ENCODE assay signal across 22 cellular contexts in the genomic region with DNA sequence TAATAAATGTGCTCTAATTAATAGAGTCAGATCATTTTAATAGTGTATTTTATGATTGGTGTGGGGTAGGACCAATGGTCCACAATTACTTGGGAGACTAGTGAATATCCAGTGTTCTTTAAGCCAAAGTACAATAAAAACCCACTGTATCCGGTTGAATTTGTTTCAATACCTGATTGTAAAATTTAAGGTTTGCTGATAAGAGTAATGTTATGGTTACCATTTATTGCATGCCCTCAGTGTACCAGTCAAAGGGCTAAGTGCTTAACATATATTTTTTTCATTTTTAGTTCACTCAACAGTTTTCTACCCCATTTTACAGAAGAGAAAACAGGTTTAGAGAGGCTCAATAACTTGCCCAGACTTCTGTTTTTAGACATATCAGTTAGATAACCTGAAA.
DNase-seq lines count a peak whose midpoint lies in the region; ATAC-seq, FAIRE-seq and TF ChIP-seq lines count a peak whose summit lies in the region.
"Had no signal": no experiment of that assay in that cellular context is flagged by ENCODE, and none has a peak within 500 bp of the region (broad histone marks: within the 10 kb centered on the region; RNA-seq: fewer than 3 reads in every experiment).

No MANE protein-coding gene starts in this region.

- H3K36me3 Mint-ChIP-seq in Caco-2 (ENCODE audit: insufficient read depth, unreplicated experiment) = peaks cover 17% of the 10 kb centered on the region
- H3K36me3 Mint-ChIP-seq in astrocyte (ENCODE audit: low read depth, unreplicated experiment) = peaks cover 1% of the 10 kb centered on the region
- no peaks in the 10 kb centered on the region for H3K36me3 Mint-ChIP-seq in neural progenitor cell

- TF ChIP-seq RAD21 in neural cell (conservative IDR thresholded peaks at IDR 0.05) = no peak

- H3K9me2 ChIP-seq in neural cell (ENCODE audit: insufficient read depth, low read length) (no peaks in the 10 kb centered on the region), PC-9 (ENCODE audit: insufficient read depth) (no peaks in the 10 kb centered on the region)

- 0 out of 2 replicates have a peak, but pooled peaks cover 3% of the 10 kb centered on the region for H3K4me1 ChIP-seq in Caco-2
- peaks cover 9% of the 10 kb centered on the region for H3K4me1 ChIP-seq in astrocyte (ENCODE audit: insufficient read depth, low read length)
- peaks cover 20% of the 10 kb centered on the region for H3K4me1 ChIP-seq in PC-9 (replicated peaks; ENCODE audit: insufficient read depth)
- peaks cover 7% of the 10 kb centered on the region for H3K4me1 ChIP-seq in neural progenitor cell
- H3K4me1 ChIP-seq: BLaER1 had no signal

- POLR2A ChIA-PET in Caco-2 (lab: Charles Lee) = no interaction called here
- POLR2A ChIA-PET in PC-9 (lab: Charles Lee; ENCODE audit: unreplicated experiment) = no interaction called here

- peaks cover 8% of the 10 kb centered on the region for H3K4me1 Mint-ChIP-seq in Caco-2 (ENCODE audit: low read depth, unreplicated experiment)
- peaks cover 20% of the 10 kb centered on the region for H3K4me1 Mint-ChIP-seq in astrocyte (ENCODE audit: low read depth, unreplicated experiment)
- H3K4me1 Mint-ChIP-seq in neural progenitor cell = peaks cover 17% of the 10 kb centered on the region
- H3K4me1 Mint-ChIP-seq: GM23338 had no signal

- H3K9me3 ChIP-seq in Caco-2 (no peaks in the 10 kb centered on the region), astrocyte (ENCODE audit: insufficient read depth, low read depth, low read length) (no peaks in the 10 kb centered on the region), neural cell (ENCODE audit: low read length) (no peaks in the 10 kb centered on the region), PC-9 (ENCODE audit: insufficient read depth, low read depth) (no peaks in the 10 kb centered on the region), neural progenitor cell (ENCODE audit: low read depth) (no peaks in the 10 kb centered on the region)
- H3K9me3 ChIP-seq: BLaER1 had no signal

- TF ChIP-seq EP300 in neural cell (conservative IDR thresholded peaks at IDR 0.05; ENCODE audit: poor library complexity, severe bottlenecking) = no peak

- H3K79me2 ChIP-seq in astrocyte (ENCODE audit: insufficient read depth, low read length) (peaks cover 3% of the 10 kb centered on the region), neural cell (replicated peaks; ENCODE audit: insufficient read depth, low read length) (peaks cover 3% of the 10 kb centered on the region), PC-9 (ENCODE audit: low read depth) (0 out of 2 replicates have a peak, but pooled peaks cover 4% of the 10 kb centered on the region), neural progenitor cell (ENCODE audit: low read depth) (no peaks in the 10 kb centered on the region)

- H3K9me3 Mint-ChIP-seq in Caco-2 (ENCODE audit: unreplicated experiment) (no peaks in the 10 kb centered on the region), astrocyte (ENCODE audit: unreplicated experiment) (no peaks in the 10 kb centered on the region), neural progenitor cell (no peaks in the 10 kb centered on the region)
- H3K9me3 Mint-ChIP-seq: CD14-positive monocyte, GM23338, HFFc6, IgD-negative memory B cell had no signal

- H3K4me2 ChIP-seq in astrocyte (ENCODE audit: low read length) (no peak overlapping the region), neural cell (ENCODE audit: low read length) (no peak overlapping the region), PC-9 (no peak overlapping the region), neural progenitor cell (no peak overlapping the region)
- H3K4me2 ChIP-seq: BLaER1, GM23338 had no signal

- BruUV-seq in Caco-2 (replicated peaks; lab: Mats Ljungman, UMichigan) (no TSS peak), PC-9 (replicated peaks; lab: Mats Ljungman, UMichigan) (no TSS peak)

- H3K4me3 Mint-ChIP-seq in Caco-2 (ENCODE audit: unreplicated experiment) (no peak overlapping the region), astrocyte (ENCODE audit: unreplicated experiment) (no peak overlapping the region), neural progenitor cell (no peak overlapping the region)
- H3K4me3 Mint-ChIP-seq: CD14-positive monocyte; CD4-positive, alpha-beta memory T cell; GM23338; HFFc6; IgD-negative memory B cell had no signal

- no peaks in the 10 kb centered on the region for H3K27me3 ChIP-seq in Caco-2 (replicated peaks; ENCODE audit: control insufficient read depth, insufficient read depth, low read length)
- H3K27me3 ChIP-seq in astrocyte (ENCODE audit: insufficient read depth, low read length) = no peaks in the 10 kb centered on the region
- H3K27me3 ChIP-seq in dorsolateral prefrontal cortex = no peaks in the 10 kb centered on the region
- no peaks in the 10 kb centered on the region for H3K27me3 ChIP-seq in neural cell (ENCODE audit: insufficient read depth, low read depth, low read length)
- no peaks in the 10 kb centered on the region for H3K27me3 ChIP-seq in PC-9 (ENCODE audit: insufficient read depth, low read depth)
- H3K27me3 ChIP-seq in neural progenitor cell = no peaks in the 10 kb centered on the region
- H3K27me3 ChIP-seq: BLaER1 had no signal

- DNase-seq in Caco-2 (no peak), astrocyte (ENCODE audit: low read depth) (no peak), dorsolateral prefrontal cortex (no peak), PC-9 (no peak), neural progenitor cell (ENCODE audit: low spot score) (no peak)
- DNase-seq in activated CD4-positive, alpha-beta T cell treated with anti-CD3 and anti-CD28 coated beads, Interleukin-2, amount 50 U/mL, for 1 hour = no peak
- DNase-seq: 8988T; Calu3; CD4-positive, alpha-beta memory T cell; DND-41; EL; HCEC 1CT; HFFc6 had no signal

- CTCF ChIA-PET in Caco-2 (lab: Charles Lee) (no interaction called here), PC-9 (lab: Charles Lee) (no interaction called here)

- H3K36me3 ChIP-seq in Caco-2 (ENCODE audit: control insufficient read depth, insufficient read depth, low read length) (0 out of 2 replicates have a peak, but pooled peaks cover 2% of the 10 kb centered on the region), astrocyte (ENCODE audit: insufficient read depth, low read length) (no peaks in the 10 kb centered on the region), neural cell (ENCODE audit: insufficient read depth, low read length) (no peaks in the 10 kb centered on the region), PC-9 (ENCODE audit: low read depth) (0 out of 2 replicates have a peak, but pooled peaks cover 3% of the 10 kb centered on the region), neural progenitor cell (no peaks in the 10 kb centered on the region)

- H2AFZ ChIP-seq in astrocyte (ENCODE audit: low read depth, low read length) = no peak overlapping the region
- no peak overlapping the region for H2AFZ ChIP-seq in neural cell (ENCODE audit: low read depth, low read length)
- H2AFZ ChIP-seq in PC-9 = no peak overlapping the region
- H2AFZ ChIP-seq in neural progenitor cell (replicated peaks) = no peak overlapping the region
- H2AFZ ChIP-seq: GM23338 had no signal

- intact Hi-C loops in Caco-2 (cut with micrococcal nuclease; ENCODE audit: unreplicated experiment) (no loop called here), dorsolateral prefrontal cortex (cut with DNase I) (no loop called here), PC-9 (cut with micrococcal nuclease; ENCODE audit: unreplicated experiment) (no loop called here)

- no peak overlapping the region for H3K9ac ChIP-seq in astrocyte (ENCODE audit: low read length)
- no peak overlapping the region for H3K9ac ChIP-seq in neural cell (ENCODE audit: low read length)
- H3K9ac ChIP-seq in neural progenitor cell = no peak overlapping the region
- H3K9ac ChIP-seq: BLaER1 had no signal

- peaks cover 2% of the 10 kb centered on the region for H3F3A ChIP-seq in neural cell (ENCODE audit: insufficient read depth, low read length, poor library complexity, severe bottlenecking)
- H3F3A ChIP-seq in PC-9 (ENCODE audit: insufficient read depth, low read depth) = peaks cover 14% of the 10 kb centered on the region; the same call in 1 of the 2 replicates
- no peaks in the 10 kb centered on the region for H3F3A ChIP-seq in neural progenitor cell (ENCODE audit: low read depth)

- H3K27ac ChIP-seq in astrocyte (ENCODE audit: low read depth, low read length) (no peak overlapping the region), dorsolateral prefrontal cortex (peak overlapping the region; percentile 1 to 99 (median 91)), neural cell (ENCODE audit: low read length) (peak overlapping the region; percentile 83), PC-9 (no peak overlapping the region), neural progenitor cell (no peak overlapping the region)
- H3K27ac ChIP-seq: BLaER1 had no signal

- peaks cover 3% of the 10 kb centered on the region for H4K20me1 ChIP-seq in astrocyte (ENCODE audit: insufficient read depth, low read length)
- H4K20me1 ChIP-seq in neural cell (ENCODE audit: insufficient read depth) = no peaks in the 10 kb centered on the region
- no peaks in the 10 kb centered on the region for H4K20me1 ChIP-seq in PC-9 (ENCODE audit: insufficient read depth)
- H4K20me1 ChIP-seq in neural progenitor cell (ENCODE audit: low read depth) = peaks cover 11% of the 10 kb centered on the region

- peak; percentile 23 for FAIRE-seq in astrocyte (lab: Jason Lieb, UNC)
- FAIRE-seq: GM12878, H54, HepG2 had no signal

- TF ChIP-seq CTCF in Caco-2 (IDR thresholded peaks at IDR 0.05; ENCODE audit: insufficient read depth in 1 of 2, low read depth in 1 of 2, low read length in 1 of 2, severe bottlenecking in 1 of 2, unreplicated experiment in 1 of 2) (no peak), astrocyte (IDR thresholded peaks at IDR 0.05; ENCODE audit: insufficient read depth, low read depth, low read length) (no peak), dorsolateral prefrontal cortex (IDR thresholded peaks at IDR 0.05 in 54 of 56, conservative IDR thresholded peaks at IDR 0.05 in 2 of 56; ENCODE audit: low read depth in 1 of 56, partially characterized antibody in 56 of 56) (no peak), neural cell (IDR thresholded peaks at IDR 0.05; ENCODE audit: poor library complexity, severe bottlenecking) (no peak), PC-9 (conservative IDR thresholded peaks at IDR 0.05) (no peak), neural progenitor cell (IDR thresholded peaks at IDR 0.05) (no peak)

- H3K27ac Mint-ChIP-seq in Caco-2 (ENCODE audit: unreplicated experiment) (peak overlapping the region; percentile 32), astrocyte (ENCODE audit: unreplicated experiment) (no peak overlapping the region), neural progenitor cell (no peak overlapping the region)
- H3K27ac Mint-ChIP-seq: GM23338, HFFc6 had no signal

- no peak for ATAC-seq in HG02571 (IDR thresholded peaks at IDR 0.05; ENCODE audit: unreplicated experiment)
- ATAC-seq: GM12878, GM23338, HepG2 had no signal

- H3K27me3 Mint-ChIP-seq in Caco-2 (ENCODE audit: insufficient read depth, unreplicated experiment) (no peaks in the 10 kb centered on the region), astrocyte (ENCODE audit: low read depth, unreplicated experiment) (no peaks in the 10 kb centered on the region), neural progenitor cell (ENCODE audit: insufficient read depth, low read depth) (no peaks in the 10 kb centered on the region)
- H3K27me3 Mint-ChIP-seq: CD4-positive, alpha-beta memory T cell; IgD-negative memory B cell had no signal

- H3K4me3 ChIP-seq in Caco-2 (ENCODE audit: low read depth, low read length) (no peak overlapping the region), astrocyte (ENCODE audit: insufficient read depth, low read depth, low read length) (no peak overlapping the region), dorsolateral prefrontal cortex (no peak overlapping the region), neural cell (ENCODE audit: low read length) (no peak overlapping the region), PC-9 (no peak overlapping the region), neural progenitor cell (no peak overlapping the region)
- H3K4me3 ChIP-seq: BLaER1, GM12878, GM23338 had no signal

Comparison
In these comparisons a context has a peak if more than half of its experiments do, and no peak if none do; other contexts are left out.
1. H3K27ac ChIP-seq: peak in dorsolateral prefrontal cortex (59 of 59) and neural cell (single experiment); none in astrocyte (single experiment), PC-9 (single experiment) and neural progenitor cell (single experiment).